ENCODE assay signal across 27 cellular contexts in the genomic region with DNA sequence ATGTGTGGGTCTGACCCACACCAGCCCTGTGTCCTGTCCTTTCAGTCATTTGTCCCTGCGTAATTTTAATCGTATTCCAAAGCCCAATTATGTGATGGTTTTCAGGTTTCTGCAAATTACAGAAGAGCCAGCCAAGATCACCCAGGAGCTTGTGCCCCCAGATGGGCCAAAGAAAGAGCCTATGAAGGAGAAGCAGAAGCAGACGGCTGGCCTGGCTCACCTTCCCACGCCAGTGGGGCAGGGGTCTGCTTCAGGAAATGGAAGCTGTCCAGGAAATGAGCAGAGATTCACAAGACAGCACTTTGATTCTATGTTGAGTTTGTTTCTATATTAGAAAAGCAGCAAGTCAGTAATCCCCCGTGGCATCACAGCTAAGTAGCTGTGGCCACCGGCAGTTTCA. TPM values are rescaled to one million over a fixed set of nuclear protein-coding genes. Genes with fewer than 3 reads are reported as not detected.
"Had no signal": no experiment of that assay in that cellular context is flagged by ENCODE, and none has a peak within 500 bp of the region (broad histone marks: within the 10 kb centered on the region; RNA-seq: fewer than 3 reads in every experiment).

No MANE protein-coding gene starts in this region.

- H3K27ac ChIP-seq: body of pancreas, heart left ventricle, WERI-Rb-1 had no signal

- H3K9me3 Mint-ChIP-seq: activated B cell treated with CpG ODN at 0.5 μM for 24 hours; activated CD8-positive, alpha-beta T cell treated with anti-CD3 and anti-CD28 coated beads for 36 hours; activated T-cell treated with anti-CD3 and anti-CD28 coated beads, Interleukin-2, amount 50 U/mL, for 4 hours; activated T-helper 17 cell treated with anti-CD3 and anti-CD28 coated beads, Interleukin-2, amount 50 U/mL, for 72 hours; T-helper 2 cell treated with Interferon-gamma antibody and Interleukin-4, amounts not matched to agents 5 μg/mL and 100 μg/mL, for 36 hours had no signal

- H3K4me3 Mint-ChIP-seq: activated B cell treated with CpG ODN at 0.5 μM for 24 hours; activated CD8-positive, alpha-beta T cell treated with anti-CD3 and anti-CD28 coated beads for 36 hours; activated naive CD8-positive, alpha-beta T cell; activated T-cell treated with anti-CD3 and anti-CD28 coated beads, Interleukin-2, amount 50 U/mL, for 4 hours; activated T-helper 17 cell treated with anti-CD3 and anti-CD28 coated beads, Interleukin-2, amount 50 U/mL, for 72 hours; T-helper 17 cell; T-helper 2 cell treated with Interferon-gamma antibody and Interleukin-4, amounts not matched to agents 5 μg/mL and 100 μg/mL, for 36 hours had no signal

- H3K4me1 Mint-ChIP-seq: activated T-helper 17 cell treated with anti-CD3 and anti-CD28 coated beads, Interleukin-2, amount 50 U/mL, for 72 hours had no signal

- H3K36me3 Mint-ChIP-seq: activated naive CD8-positive, alpha-beta T cell had no signal

- H3K9me3 ChIP-seq: body of pancreas, heart left ventricle had no signal

- DNase-seq: activated B cell treated with CpG ODN at 0.5 μM for 24 hours; activated CD4-positive, alpha-beta T cell treated with anti-CD3 and anti-CD28 coated beads for 48 hours; activated CD4-positive, alpha-beta T cell treated with anti-CD3 and anti-CD28 coated beads, Interleukin-2, amount 50 U/mL, for 1 hour; activated CD4-positive, alpha-beta T cell treated with anti-CD3 and anti-CD28 coated beads, Interleukin-2, amount 50 U/mL, for 48 hours; activated CD8-positive, alpha-beta memory T cell treated with anti-CD3 and anti-CD28 coated beads for 24 hours; activated CD8-positive, alpha-beta T cell treated with anti-CD3 and anti-CD28 coated beads for 36 hours; activated effector memory CD4-positive, alpha-beta T cell treated with Interleukin-2 at 50 U/mL for 16 hours; activated gamma-delta T cell treated with Interleukin-2 at 50 U/mL for 16 hours; activated naive CD4-positive, alpha-beta T cell treated with anti-CD3 and anti-CD28 coated beads, Interleukin-2, amount 50 U/mL, for 16 hours; activated naive CD4-positive, alpha-beta T cell treated with Interleukin-2 at 50 U/mL for 16 hours; activated T-cell treated with anti-CD3 and anti-CD28 coated beads, Interleukin-2, amount 50 U/mL, for 4 hours; amniotic stem cell; anterior cingulate cortex; body of pancreas; caudate nucleus; effector CD8-positive, alpha-beta T cell; erythroblast; foreskin fibroblast; glutamatergic neuron; heart left ventricle; T-helper 1 cell; T-helper 17 cell; T1000; WERI-Rb-1 had no signal

- H3K27ac Mint-ChIP-seq: activated B cell treated with CpG ODN at 0.5 μM for 24 hours; activated CD8-positive, alpha-beta T cell treated with anti-CD3 and anti-CD28 coated beads for 36 hours; activated naive CD8-positive, alpha-beta T cell; activated T-helper 17 cell treated with anti-CD3 and anti-CD28 coated beads, Interleukin-2, amount 50 U/mL, for 72 hours; T-helper 17 cell; T-helper 2 cell treated with Interferon-gamma antibody and Interleukin-4, amounts not matched to agents 5 μg/mL and 100 μg/mL, for 36 hours had no signal

- H3K27me3 ChIP-seq: body of pancreas, heart left ventricle had no signal

- H3K4me3 ChIP-seq: body of pancreas, heart left ventricle had no signal

RNA-seq across cellular contexts. Expression of gene S1PR3, which starts 11.7 kb away (rescaled TPM):
- total RNA-seq: activated B cell treated with CpG ODN at 0.5 μM for 24 hours; activated T-helper 17 cell treated with anti-CD3 and anti-CD28 coated beads, Interleukin-2, amount 50 U/mL, for 72 hours had no signal
